8 cellular contexts compared by ENCODE assay signal in the genomic region with DNA sequence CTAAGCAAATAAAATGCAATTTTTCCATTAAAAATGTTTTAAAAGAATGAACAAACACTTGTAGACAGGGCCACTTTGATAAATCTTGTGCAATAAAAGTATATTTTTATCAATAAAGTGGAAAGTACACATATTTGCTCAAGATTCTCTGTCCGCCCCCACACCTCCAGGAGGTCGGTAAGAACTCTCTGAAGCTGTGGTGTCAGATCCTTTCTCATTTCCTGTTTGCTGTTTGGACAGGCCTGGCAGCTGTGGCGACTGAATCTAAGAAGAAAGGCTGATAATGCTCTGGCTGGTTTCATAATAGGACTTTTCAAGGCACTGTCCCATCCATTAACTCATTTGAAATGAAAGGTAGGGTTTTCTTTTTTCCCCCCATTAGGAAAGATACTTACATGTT. TPM values are rescaled to one million over a fixed set of nuclear protein-coding genes. Genes with fewer than 3 reads are reported as not detected.
A peak's percentile ranks its signal among the peaks of the same experiment; 100 is the strongest.
DNase-seq lines count a peak whose midpoint lies in the region; ATAC-seq, FAIRE-seq and TF ChIP-seq lines count a peak whose summit lies in the region.

No MANE protein-coding gene starts in this region.

- intact Hi-C loops in left lung (cut with DNase I) (loop anchor here in 1 of 2 donors (10.0 kb wide), 1 partner anchor 1016 kb away; no protein-coding TSS in a partner anchor), stomach (cut with DNase I; ENCODE audit: low total_unique reads) (no loop called here), thyroid gland (cut with DNase I) (no loop called here)

- H3K4me3 ChIP-seq in KMS-11 (IDR thresholded peaks at IDR 0.05; ENCODE audit: insufficient read depth, low read depth, low read length) = no peak overlapping the region
- H3K4me3 ChIP-seq in left lung = no peak overlapping the region
- no peak overlapping the region for H3K4me3 ChIP-seq in BE2C (ENCODE audit: low read depth, low read length)
- no peak overlapping the region for H3K4me3 ChIP-seq in stomach
- H3K4me3 ChIP-seq in thyroid gland (replicated peaks in 1 of 3) = no peak overlapping the region

- no peaks in the 10 kb centered on the region for H4K20me1 ChIP-seq in KMS-11 (ENCODE audit: insufficient read depth)

- H3K27me3 ChIP-seq in KMS-11 (ENCODE audit: insufficient read depth, low read depth) (no peaks in the 10 kb centered on the region), left lung (no peaks in the 10 kb centered on the region), BE2C (peaks cover 23% of the 10 kb centered on the region), stomach (no peaks in the 10 kb centered on the region), thyroid gland (no peaks in the 10 kb centered on the region)

- TF ChIP-seq POLR2A in stomach (IDR thresholded peaks at IDR 0.05) (no peak), thyroid gland (IDR thresholded peaks at IDR 0.05) (no peak)

- H3K4me2 ChIP-seq in KMS-11 = peak overlapping the region; percentile 88

- peak; percentile 84 for FAIRE-seq in GM18507 (lab: Jason Lieb, UNC)

- peak overlapping the region; percentile 22; the same call in 1 of the 2 replicates for H3K9ac ChIP-seq in KMS-11

- no peaks in the 10 kb centered on the region for H3K79me2 ChIP-seq in KMS-11 (ENCODE audit: insufficient read depth, low read depth)

- TF ChIP-seq CTCF in KMS-11 (conservative IDR thresholded peaks at IDR 0.05; ENCODE audit: low read depth, low read length) (no peak), left lung (IDR thresholded peaks at IDR 0.05) (no peak), BE2C (IDR thresholded peaks at IDR 0.05; ENCODE audit: low read depth, low read length) (no peak), stomach (IDR thresholded peaks at IDR 0.05) (no peak), thyroid gland (IDR thresholded peaks at IDR 0.05) (no peak)

- H3K9me3 ChIP-seq in left lung (no peaks in the 10 kb centered on the region), BE2C (no peaks in the 10 kb centered on the region), stomach (no peaks in the 10 kb centered on the region), thyroid gland (no peaks in the 10 kb centered on the region)

- no peak for TF ChIP-seq EP300 in stomach (IDR thresholded peaks at IDR 0.05)

- H2AFZ ChIP-seq in KMS-11 (ENCODE audit: low read depth) = peak overlapping the region; percentile 54

- WGBS in stomach, 5 donors = 15 to 29% (median 20%) methylated on average over 3 of the region's 3 CpGs
- WGBS in thyroid gland, 2 donors = 48 to 63% methylated on average over 3 of the region's 3 CpGs

- H3K36me3 ChIP-seq in KMS-11 (ENCODE audit: insufficient read depth) (no peaks in the 10 kb centered on the region), left lung (no peaks in the 10 kb centered on the region), BE2C (no peaks in the 10 kb centered on the region), stomach (no peaks in the 10 kb centered on the region), thyroid gland (no peaks in the 10 kb centered on the region)

- H3K4me1 ChIP-seq in KMS-11 (ENCODE audit: low read depth, poor library complexity, severe bottlenecking) = peaks cover 27% of the 10 kb centered on the region
- peaks cover 0 to 10% of the 10 kb centered on the region in 2 donors for H3K4me1 ChIP-seq in left lung
- no peaks in the 10 kb centered on the region for H3K4me1 ChIP-seq in BE2C
- H3K4me1 ChIP-seq in stomach = peaks cover 0 to 14% (median 5%) of the 10 kb centered on the region in 4 donors
- H3K4me1 ChIP-seq in thyroid gland = peaks cover 0 to 7% of the 10 kb centered on the region in 2 donors

- peak; percentile 9 for DNase-seq in GM18507 (ENCODE audit: extremely low spot score, insufficient read length, low read depth)
- peak; percentile 71 for DNase-seq in H4 (ENCODE audit: low spot score)
- no peak for DNase-seq in left lung
- DNase-seq in BE2C = no peak
- no peak for DNase-seq in stomach
- DNase-seq in thyroid gland = no peak

- H3K27ac ChIP-seq in KMS-11 = peak overlapping the region; percentile 53
- H3K27ac ChIP-seq in left lung = peak overlapping the region in 1 of 2 donors; percentile 38
- H3K27ac ChIP-seq in stomach = no peak overlapping the region
- H3K27ac ChIP-seq in thyroid gland = no peak overlapping the region

- ATAC-seq in SK-N-SH treated with all-trans-retinoic acid at 6 μM for 48 hours (peak; percentile 26; the same call in 1 of the 3 replicates), left lung (peak; percentile 88)

TF ChIP-seq in SK-N-SH treated with all-trans-retinoic acid at 6 μM for 48 hours, 23 proteins besides CTCF, POLR2A, EP300 and RAD21:
- TF ChIP-seq ZC3H10 (CRISPR knock-in tag; IDR thresholded peaks at IDR 0.05) (no peak), ZNF70 (CRISPR knock-in tag; IDR thresholded peaks at IDR 0.05) (no peak), ZNF8 (CRISPR knock-in tag; IDR thresholded peaks at IDR 0.05) (no peak), ZNF565 (CRISPR knock-in tag; conservative IDR thresholded peaks at IDR 0.05; ENCODE audit: low read depth) (no peak), TCF4 (CRISPR knock-in tag; IDR thresholded peaks at IDR 0.05; ENCODE audit: borderline replicate concordance) (no peak)
- TF ChIP-seq, protein P1, sequence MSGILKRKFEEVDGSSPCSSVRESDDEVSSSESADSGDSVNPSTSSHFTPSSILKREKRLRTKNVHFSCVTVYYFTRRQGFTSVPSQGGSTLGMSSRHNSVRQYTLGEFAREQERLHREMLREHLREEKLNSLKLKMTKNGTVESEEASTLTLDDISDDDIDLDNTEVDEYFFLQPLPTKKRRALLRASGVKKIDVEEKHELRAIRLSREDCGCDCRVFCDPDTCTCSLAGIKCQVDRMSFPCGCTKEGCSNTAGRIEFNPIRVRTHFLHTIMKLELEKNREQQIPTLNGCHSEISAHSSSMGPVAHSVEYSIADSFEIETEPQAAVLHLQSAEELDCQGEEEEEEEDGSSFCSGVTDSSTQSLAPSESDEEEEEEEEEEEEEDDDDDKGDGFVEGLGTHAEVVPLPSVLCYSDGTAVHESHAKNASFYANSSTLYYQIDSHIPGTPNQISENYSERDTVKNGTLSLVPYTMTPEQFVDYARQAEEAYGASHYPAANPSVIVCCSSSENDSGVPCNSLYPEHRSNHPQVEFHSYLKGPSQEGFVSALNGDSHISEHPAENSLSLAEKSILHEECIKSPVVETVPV (CRISPR knock-in tag; IDR thresholded peaks at IDR 0.05) = no peak

RNA-seq across cellular contexts. Expression of a gene that starts 15.3 kb away (rescaled TPM):
- total RNA-seq in H4 (2014; rRNA removed; shearing (Covaris generic)) = not detected in 2 replicates
- total RNA-seq in left lung (under 1 TPM; 0.10 to 0.29 TPM), stomach (under 1 TPM in 1 of 5 donors, not detected in 4; 0.18 TPM), thyroid gland (under 1 TPM in 1 of 4 donors, not detected in 3; 0.22 TPM)
- polyA plus RNA-seq in BE2C (2012; ENCODE audit: insufficient read depth, insufficient read length, low read depth) = not detected
- polyA plus RNA-seq in stomach = 1 to 10 TPM in 1 of 3 donors, under 1 TPM in 2; 0.03 to 1.7 (median 0.37) TPM

RNA-seq across cellular contexts. Expression of a gene that starts 35.6 kb away (rescaled TPM):
- 184 and 222 TPM in 2 replicates for total RNA-seq in H4 (2014; rRNA removed; shearing (Covaris generic))
- total RNA-seq in left lung (100 to 1,000 TPM; 192 to 277 TPM), stomach (100 to 1,000 TPM in 2 of 5 donors, 10 to 100 TPM in 3; 14.0 to 151 (median 79.9) TPM), thyroid gland (10 to 100 TPM; 76.7 to 96.9 (median 94.2) TPM)
- polyA plus RNA-seq in BE2C (2012; ENCODE audit: insufficient read depth, insufficient read length, low read depth) = 6.8 TPM
- 10 to 100 TPM in 2 of 3 donors, 1 to 10 TPM in 1; 6.3 to 23.1 (median 16.2) TPM for polyA plus RNA-seq in stomach

Comparison
In these comparisons a context has a peak if more than half of its experiments do, and no peak if none do; other contexts are left out.
1. DNase-seq: peak in GM18507 (single experiment) and H4 (single experiment); none in left lung (0 of 2), BE2C (single experiment), stomach (single experiment) and thyroid gland (0 of 2).